26 cellular contexts compared by ENCODE assay signal in genomic region chr20:1414982-1415381, GRCh38. TPM values are rescaled to one million over a fixed set of nuclear protein-coding genes. Genes with fewer than 3 reads are reported as not detected.
DNase-seq lines count a peak whose midpoint lies in the region; ATAC-seq and TF ChIP-seq lines count a peak whose summit lies in the region.
"Had no signal": no experiment of that assay in that cellular context is flagged by ENCODE, and none has a peak within 500 bp of the region (broad histone marks: within the 10 kb centered on the region; RNA-seq: fewer than 3 reads in every experiment).

No MANE protein-coding gene starts in this region.

- DNase-seq in HFFc6: peak; percentile 43
- DNase-seq in SK-N-SH: no peak
- peak; percentile 53 for DNase-seq in fibroblast of gingiva (ENCODE audit: low read depth)
- no peak for DNase-seq in activated naive CD4-positive, alpha-beta T cell (lab: John Stamatoyannopoulos, UW)
- no peak for DNase-seq in activated CD8-positive, alpha-beta T cell treated with anti-CD3 and anti-CD28 coated beads, Interleukin-2, amount 10 ng/mL, durations not matched to agents 7 days and 5 days
- no peak for DNase-seq in osteoblast (ENCODE audit: insufficient read length, low spot score, missing footprints)
- no peak for DNase-seq in H4 (ENCODE audit: low spot score)
- DNase-seq: C1 segment of cervical spinal cord; CD4-positive, alpha-beta memory T cell; COR-L47; DMS53; GOT3; HCEC 1CT; NCI-H1048; NCI-H1417; NCI-H1694; NCI-H2029 treated with DMSO at 0.1 percent for 48 hours; NCI-H2227 treated with DMSO at 0.1 percent for 48 hours; NCI-H526 treated with DMSO at 0.1 percent for 48 hours; SJCRH30 had no signal

- H3K4me1 Mint-ChIP-seq in HFFc6 (ENCODE audit: low read depth): peaks cover 63% of the 10 kb centered on the region
- H3K4me1 Mint-ChIP-seq in activated CD8-positive, alpha-beta T cell treated with anti-CD3 and anti-CD28 coated beads, Interleukin-2, amount 10 ng/mL, durations not matched to agents 7 days and 5 days (ENCODE audit: low read depth): peaks cover 11% of the 10 kb centered on the region
- H3K4me1 Mint-ChIP-seq: CD4-positive, alpha-beta memory T cell had no signal

- H3K9me2 ChIP-seq in SK-N-SH: no peaks in the 10 kb centered on the region

- H3K4me2 ChIP-seq in SK-N-SH: peak overlapping the region; percentile 14; the same call in 1 of the 2 replicates
- no peak overlapping the region for H3K4me2 ChIP-seq in osteoblast (ENCODE audit: insufficient read depth, low read length)
- H3K4me2 ChIP-seq: KMS-11 had no signal

- 40% methylated on average over 4 of the region's 4 CpGs for WGBS in SK-N-SH (ENCODE audit: low lambda C conversion rate)

- H3K9me3 ChIP-seq in SK-N-SH (0 out of 2 replicates have a peak, but pooled peaks cover 6% of the 10 kb centered on the region), osteoblast (ENCODE audit: low read depth, low read length) (no peaks in the 10 kb centered on the region)

- H3K27ac ChIP-seq in ACC112 (ENCODE audit: low read depth, low read length) (no peak overlapping the region), SK-N-SH (ENCODE audit: low read depth in 2 of 2, low read length in 1 of 2) (peak overlapping the region in 1 of 2 experiments; percentile 75; a peak in 3 of 4 replicates), osteoblast (ENCODE audit: low read depth, low read length) (no peak overlapping the region)
- H3K27ac ChIP-seq: HL-60, KMS-11, SJCRH30 had no signal

- no peak for ATAC-seq in activated CD8-positive, alpha-beta T cell treated with anti-CD3 and anti-CD28 coated beads, Interleukin-2, amount 10 ng/mL, durations not matched to agents 7 days and 5 days
- ATAC-seq: GM12878, Right ventricle myocardium inferior had no signal

- H3K36me3 ChIP-seq in ACC112 (ENCODE audit: insufficient read depth, low read length) (no peaks in the 10 kb centered on the region), SK-N-SH (replicated peaks in 1 of 2; ENCODE audit: control insufficient read depth in 1 of 2, insufficient read depth in 2 of 2, low read length in 1 of 2) (no peaks in the 10 kb centered on the region), osteoblast (ENCODE audit: insufficient read depth, low read length) (no peaks in the 10 kb centered on the region)
- H3K36me3 ChIP-seq: SJCRH30 had no signal

- H2AFZ ChIP-seq in ACC112 (ENCODE audit: low read length, unreplicated experiment) (peak overlapping the region; percentile 15), SK-N-SH (ENCODE audit: low read depth) (peak overlapping the region; percentile 29; the same call in 1 of the 2 replicates), osteoblast (ENCODE audit: low read length) (no peak overlapping the region)

- H3K4me3 ChIP-seq in ACC112 (ENCODE audit: low read depth, low read length) (no peak overlapping the region), SK-N-SH (ENCODE audit: low read depth in 2 of 2, low read length in 1 of 2) (no peak overlapping the region), osteoblast (ENCODE audit: insufficient read depth, low read length) (no peak overlapping the region)
- H3K4me3 ChIP-seq: GM12878, SJCRH30 had no signal

- H3K4me3 Mint-ChIP-seq in HFFc6: no peak overlapping the region
- H3K4me3 Mint-ChIP-seq in activated CD8-positive, alpha-beta T cell treated with anti-CD3 and anti-CD28 coated beads, Interleukin-2, amount 10 ng/mL, durations not matched to agents 7 days and 5 days: no peak overlapping the region
- H3K4me3 Mint-ChIP-seq: CD4-positive, alpha-beta memory T cell; IgD-negative memory B cell had no signal

- no peak for TF ChIP-seq RAD21 in SK-N-SH (IDR thresholded peaks at IDR 0.05; ENCODE audit: low read length)

- CTCF ChIA-PET in SK-N-SH (lab: Yijun Ruan, JAX): interaction anchor here (0.8 kb wide), 1 partner anchor 22 kb away, joined by 4 read pairs; no protein-coding TSS in a partner anchor
- CTCF ChIA-PET in activated CD8-positive, alpha-beta T cell treated with anti-CD3 and anti-CD28 coated beads, Interleukin-2, amount 10 ng/mL, durations not matched to agents 7 days and 5 days (lab: Charles Lee): no interaction called here

- peak overlapping the region; percentile 92; the same call in 1 of the 2 replicates for H3K27ac Mint-ChIP-seq in HFFc6
- no peak overlapping the region for H3K27ac Mint-ChIP-seq in activated CD8-positive, alpha-beta T cell treated with anti-CD3 and anti-CD28 coated beads, Interleukin-2, amount 10 ng/mL, durations not matched to agents 7 days and 5 days
- H3K27ac Mint-ChIP-seq: CD4-positive, alpha-beta memory T cell; IgD-negative memory B cell had no signal

- H3K27me3 Mint-ChIP-seq in HFFc6 (ENCODE audit: insufficient read depth): no peaks in the 10 kb centered on the region
- peaks cover 26% of the 10 kb centered on the region for H3K27me3 Mint-ChIP-seq in activated CD8-positive, alpha-beta T cell treated with anti-CD3 and anti-CD28 coated beads, Interleukin-2, amount 10 ng/mL, durations not matched to agents 7 days and 5 days (ENCODE audit: low read depth)

- no peak for TF ChIP-seq CTCF in HFFc6 (IDR thresholded peaks at IDR 0.05)
- no peak for TF ChIP-seq CTCF in SK-N-SH (IDR thresholded peaks at IDR 0.05)
- no peak for TF ChIP-seq CTCF in osteoblast (IDR thresholded peaks at IDR 0.05; ENCODE audit: extremely low read depth, low read depth, low read length)

- POLR2A ChIA-PET in SK-N-SH (lab: Yijun Ruan, JAX): no interaction called here
- POLR2A ChIA-PET in activated CD8-positive, alpha-beta T cell treated with anti-CD3 and anti-CD28 coated beads, Interleukin-2, amount 10 ng/mL, durations not matched to agents 7 days and 5 days (lab: Charles Lee): no interaction called here

- peaks cover 11% of the 10 kb centered on the region for H3K9me3 Mint-ChIP-seq in HFFc6
- H3K9me3 Mint-ChIP-seq in activated CD8-positive, alpha-beta T cell treated with anti-CD3 and anti-CD28 coated beads, Interleukin-2, amount 10 ng/mL, durations not matched to agents 7 days and 5 days (ENCODE audit: insufficient read depth): peaks cover 4% of the 10 kb centered on the region

- H3F3A ChIP-seq in SK-N-SH (replicated peaks; ENCODE audit: insufficient read depth): peaks cover 29% of the 10 kb centered on the region

- no peak overlapping the region for H3K9ac ChIP-seq in SK-N-SH
- H3K9ac ChIP-seq: KMS-11 had no signal

- no peaks in the 10 kb centered on the region for H3K79me2 ChIP-seq in ACC112 (ENCODE audit: control insufficient read depth, insufficient read depth, low read length, unreplicated experiment)
- H3K79me2 ChIP-seq in SK-N-SH (ENCODE audit: insufficient read depth): no peaks in the 10 kb centered on the region
- H3K79me2 ChIP-seq in osteoblast (ENCODE audit: insufficient read depth, low read length): no peaks in the 10 kb centered on the region

- H3K4me1 ChIP-seq in ACC112 (ENCODE audit: control insufficient read depth, insufficient read depth, low read length, unreplicated experiment) (peaks cover 42% of the 10 kb centered on the region), SK-N-SH (ENCODE audit: control insufficient read depth in 1 of 2, insufficient read depth in 2 of 2, low read depth in 1 of 2, low read length in 1 of 2) (no peaks in the 10 kb centered on the region; a peak in 2 of 4 replicates), osteoblast (ENCODE audit: insufficient read depth, low read length) (peaks cover 30% of the 10 kb centered on the region)

- TF ChIP-seq EP300 in SK-N-SH (IDR thresholded peaks at IDR 0.05; ENCODE audit: borderline replicate concordance in 1 of 2, low read depth in 1 of 2, low read length in 1 of 2): no peak

- H4K20me1 ChIP-seq in SK-N-SH (ENCODE audit: insufficient read depth) (no peaks in the 10 kb centered on the region), osteoblast (ENCODE audit: insufficient read depth, low read length) (no peaks in the 10 kb centered on the region)

- H3K36me3 Mint-ChIP-seq in HFFc6 (ENCODE audit: low read depth): peaks cover 15% of the 10 kb centered on the region
- no peaks in the 10 kb centered on the region for H3K36me3 Mint-ChIP-seq in activated CD8-positive, alpha-beta T cell treated with anti-CD3 and anti-CD28 coated beads, Interleukin-2, amount 10 ng/mL, durations not matched to agents 7 days and 5 days (ENCODE audit: low read depth)
- H3K36me3 Mint-ChIP-seq: IgD-negative memory B cell had no signal

- no peaks in the 10 kb centered on the region for H3K27me3 ChIP-seq in ACC112 (ENCODE audit: insufficient read depth, low read length)
- no peaks in the 10 kb centered on the region for H3K27me3 ChIP-seq in SK-N-SH (ENCODE audit: insufficient read depth)
- no peaks in the 10 kb centered on the region for H3K27me3 ChIP-seq in osteoblast (ENCODE audit: insufficient read depth, low read length)
- H3K27me3 ChIP-seq: SJCRH30 had no signal

RNA-seq across cellular contexts. Expression of gene FKBP1A, which starts 22.1 kb away (rescaled TPM):
- total RNA-seq in HFFc6 (2021; fragmentation: NEBNext Ultra II Directional; extraction: Animal tissue kit (Norgen Biotek cat#: 25700)): 100 to 1,000 TPM; 437 to 543 (median 491) TPM
- 362 and 453 TPM in 2 replicates for polyA plus RNA-seq in SK-N-SH (2012; rRNA removed)
- 418 and 470 TPM in 2 replicates for polyA plus RNA-seq in SK-N-SH (2012; cell fraction: cytosol; rRNA removed)
- 119 and 151 TPM in 2 replicates for polyA plus RNA-seq in SK-N-SH (2012; cell fraction: nucleus; rRNA removed)
- total RNA-seq in activated CD8-positive, alpha-beta T cell treated with anti-CD3 and anti-CD28 coated beads, Interleukin-2, amount 10 ng/mL, durations not matched to agents 7 days and 5 days: 100 to 1,000 TPM; 288 to 291 TPM
- total RNA-seq in osteoblast: 150 and 154 TPM in 2 replicates
- total RNA-seq in H4 (2014; rRNA removed; shearing (Covaris generic)): 124 and 134 TPM in 2 replicates

RNA-seq across cellular contexts. Expression of gene NSFL1C, which starts 51.7 kb away (rescaled TPM):
- total RNA-seq in HFFc6 (2021; fragmentation: NEBNext Ultra II Directional; extraction: Animal tissue kit (Norgen Biotek cat#: 25700)): 100 to 1,000 TPM in 3 of 6 experiments, 10 to 100 TPM in 3; 85.4 to 125 (median 103) TPM
- polyA plus RNA-seq in SK-N-SH (2012; rRNA removed): 30.6 and 45.9 TPM in 2 replicates
- 47.4 and 48.2 TPM in 2 replicates for polyA plus RNA-seq in SK-N-SH (2012; cell fraction: cytosol; rRNA removed)
- 54.6 and 60.7 TPM in 2 replicates for polyA plus RNA-seq in SK-N-SH (2012; cell fraction: nucleus; rRNA removed)
- total RNA-seq in activated CD8-positive, alpha-beta T cell treated with anti-CD3 and anti-CD28 coated beads, Interleukin-2, amount 10 ng/mL, durations not matched to agents 7 days and 5 days: 10 to 100 TPM; 60.5 to 67.8 TPM
- 23.0 and 30.0 TPM in 2 replicates for total RNA-seq in osteoblast
- 31.9 and 38.2 TPM in 2 replicates for total RNA-seq in H4 (2014; rRNA removed; shearing (Covaris generic))

Comparison
In these comparisons a context has a peak if more than half of its experiments do, and no peak if none do; other contexts are left out.
1. DNase-seq: peak in HFFc6 (single experiment) and fibroblast of gingiva (single experiment); none in SK-N-SH (single experiment), activated naive CD4-positive, alpha-beta T cell (0 of 4), activated CD8-positive, alpha-beta T cell treated with anti-CD3 and anti-CD28 coated beads, Interleukin-2, amount 10 ng/mL, durations not matched to agents 7 days and 5 days (single experiment), osteoblast (single experiment) and H4 (single experiment).